1 cellular context compared by ENCODE assay signal in the genomic region with DNA sequence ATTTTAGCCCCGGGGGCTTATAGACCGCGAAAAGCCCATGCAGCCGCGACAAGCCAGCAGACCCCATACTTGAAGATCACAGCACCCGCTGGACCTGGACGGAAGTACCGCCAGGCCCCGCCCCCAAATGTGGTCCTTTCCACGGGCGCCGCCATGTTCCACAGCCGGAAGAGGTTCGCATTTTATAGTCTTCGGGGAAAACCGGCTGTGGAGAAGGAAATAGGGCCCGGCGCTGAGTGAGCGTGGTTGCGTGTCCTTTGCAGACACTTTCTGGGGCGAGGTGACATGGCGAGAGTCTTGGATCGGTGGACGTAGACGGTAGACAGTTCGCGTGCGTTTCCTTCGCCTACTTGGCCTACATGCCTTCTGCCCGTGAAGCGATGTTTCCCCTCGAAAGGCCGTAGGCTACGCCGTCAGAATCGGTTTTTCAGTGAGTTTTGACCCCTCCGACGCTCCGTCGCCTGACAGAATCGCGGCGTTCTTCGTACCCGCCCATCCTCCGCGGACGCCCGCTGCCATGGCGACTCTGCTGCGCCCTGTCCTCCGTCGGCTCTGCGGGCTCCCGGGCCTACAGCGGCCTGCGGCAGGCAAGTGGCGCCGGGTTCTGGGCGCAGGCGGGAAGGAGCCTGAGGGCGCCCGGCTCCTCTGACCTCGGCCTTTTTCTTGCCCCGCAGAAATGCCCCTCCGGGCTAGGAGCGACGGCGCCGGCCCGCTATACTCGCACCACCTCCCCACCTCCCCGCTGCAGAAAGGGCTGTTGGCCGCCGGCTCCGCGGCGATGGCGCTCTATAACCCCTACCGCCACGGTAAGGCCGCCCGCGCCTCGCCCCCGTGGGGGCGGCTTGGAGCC.
TF ChIP-seq lines count a peak whose summit lies in the region.

A gene (plus strand): TSS at position 498 of the 850 bp plus-strand sequence. CDS start 20 bp downstream, at position 518.
A gene with protein sequence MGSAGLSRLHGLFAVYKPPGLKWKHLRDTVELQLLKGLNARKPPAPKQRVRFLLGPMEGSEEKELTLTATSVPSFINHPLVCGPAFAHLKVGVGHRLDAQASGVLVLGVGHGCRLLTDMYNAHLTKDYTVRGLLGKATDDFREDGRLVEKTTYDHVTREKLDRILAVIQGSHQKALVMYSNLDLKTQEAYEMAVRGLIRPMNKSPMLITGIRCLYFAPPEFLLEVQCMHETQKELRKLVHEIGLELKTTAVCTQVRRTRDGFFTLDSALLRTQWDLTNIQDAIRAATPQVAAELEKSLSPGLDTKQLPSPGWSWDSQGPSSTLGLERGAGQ (minus strand): TSS at position 106 of the 850 bp plus-strand sequence. CDS start 39 bp downstream, at position 67.

TF ChIP-seq in K562, 482 proteins besides CTCF, POLR2A, EP300 and RAD21 (continued from another document and continues in another):
- TF ChIP-seq, protein P1, sequence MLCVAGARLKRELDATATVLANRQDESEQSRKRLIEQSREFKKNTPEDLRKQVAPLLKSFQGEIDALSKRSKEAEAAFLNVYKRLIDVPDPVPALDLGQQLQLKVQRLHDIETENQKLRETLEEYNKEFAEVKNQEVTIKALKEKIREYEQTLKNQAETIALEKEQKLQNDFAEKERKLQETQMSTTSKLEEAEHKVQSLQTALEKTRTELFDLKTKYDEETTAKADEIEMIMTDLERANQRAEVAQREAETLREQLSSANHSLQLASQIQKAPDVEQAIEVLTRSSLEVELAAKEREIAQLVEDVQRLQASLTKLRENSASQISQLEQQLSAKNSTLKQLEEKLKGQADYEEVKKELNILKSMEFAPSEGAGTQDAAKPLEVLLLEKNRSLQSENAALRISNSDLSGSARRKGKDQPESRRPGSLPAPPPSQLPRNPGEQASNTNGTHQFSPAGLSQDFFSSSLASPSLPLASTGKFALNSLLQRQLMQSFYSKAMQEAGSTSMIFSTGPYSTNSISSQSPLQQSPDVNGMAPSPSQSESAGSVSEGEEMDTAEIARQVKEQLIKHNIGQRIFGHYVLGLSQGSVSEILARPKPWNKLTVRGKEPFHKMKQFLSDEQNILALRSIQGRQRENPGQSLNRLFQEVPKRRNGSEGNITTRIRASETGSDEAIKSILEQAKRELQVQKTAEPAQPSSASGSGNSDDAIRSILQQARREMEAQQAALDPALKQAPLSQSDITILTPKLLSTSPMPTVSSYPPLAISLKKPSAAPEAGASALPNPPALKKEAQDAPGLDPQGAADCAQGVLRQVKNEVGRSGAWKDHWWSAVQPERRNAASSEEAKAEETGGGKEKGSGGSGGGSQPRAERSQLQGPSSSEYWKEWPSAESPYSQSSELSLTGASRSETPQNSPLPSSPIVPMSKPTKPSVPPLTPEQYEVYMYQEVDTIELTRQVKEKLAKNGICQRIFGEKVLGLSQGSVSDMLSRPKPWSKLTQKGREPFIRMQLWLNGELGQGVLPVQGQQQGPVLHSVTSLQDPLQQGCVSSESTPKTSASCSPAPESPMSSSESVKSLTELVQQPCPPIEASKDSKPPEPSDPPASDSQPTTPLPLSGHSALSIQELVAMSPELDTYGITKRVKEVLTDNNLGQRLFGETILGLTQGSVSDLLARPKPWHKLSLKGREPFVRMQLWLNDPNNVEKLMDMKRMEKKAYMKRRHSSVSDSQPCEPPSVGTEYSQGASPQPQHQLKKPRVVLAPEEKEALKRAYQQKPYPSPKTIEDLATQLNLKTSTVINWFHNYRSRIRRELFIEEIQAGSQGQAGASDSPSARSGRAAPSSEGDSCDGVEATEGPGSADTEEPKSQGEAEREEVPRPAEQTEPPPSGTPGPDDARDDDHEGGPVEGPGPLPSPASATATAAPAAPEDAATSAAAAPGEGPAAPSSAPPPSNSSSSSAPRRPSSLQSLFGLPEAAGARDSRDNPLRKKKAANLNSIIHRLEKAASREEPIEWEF (CRISPR knock-in tag; IDR thresholded peaks at IDR 0.05): no peak
- TF ChIP-seq ZNF165 (CRISPR knock-in tag; IDR thresholded peaks at IDR 0.05; ENCODE audit: borderline replicate concordance): peak; percentile 54; the same call in 1 of the 2 replicates
- TF ChIP-seq, protein P2, sequence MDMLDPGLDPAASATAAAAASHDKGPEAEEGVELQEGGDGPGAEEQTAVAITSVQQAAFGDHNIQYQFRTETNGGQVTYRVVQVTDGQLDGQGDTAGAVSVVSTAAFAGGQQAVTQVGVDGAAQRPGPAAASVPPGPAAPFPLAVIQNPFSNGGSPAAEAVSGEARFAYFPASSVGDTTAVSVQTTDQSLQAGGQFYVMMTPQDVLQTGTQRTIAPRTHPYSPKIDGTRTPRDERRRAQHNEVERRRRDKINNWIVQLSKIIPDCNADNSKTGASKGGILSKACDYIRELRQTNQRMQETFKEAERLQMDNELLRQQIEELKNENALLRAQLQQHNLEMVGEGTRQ (CRISPR knock-in tag; IDR thresholded peaks at IDR 0.05): no peak
- no peak for TF ChIP-seq MIER1 (IDR thresholded peaks at IDR 0.05; ENCODE audit: low read depth)
- no peak for TF ChIP-seq NCOR1 (IDR thresholded peaks at IDR 0.05)
- peak; percentile 28; the same call in 1 of the 2 replicates for TF ChIP-seq BCL6 (CRISPR knock-in tag; IDR thresholded peaks at IDR 0.05)
- TF ChIP-seq HCFC1 (IDR thresholded peaks at IDR 0.05; ENCODE audit: low read depth, low read length): peak; percentile 96
- peak; percentile 92 for TF ChIP-seq KDM2B (CRISPR knock-in tag; IDR thresholded peaks at IDR 0.05)
- TF ChIP-seq EGR1 (conservative IDR thresholded peaks at IDR 0.05): no peak
- TF ChIP-seq CHD4 (IDR thresholded peaks at IDR 0.05; ENCODE audit: insufficient read depth, insufficient replicate concordance, low read depth, low read length, poor library complexity, severe bottlenecking): no peak
- peak; percentile 75 for TF ChIP-seq PCBP1 (IDR thresholded peaks at IDR 0.05; ENCODE audit: low read depth, low read length, poor library complexity, severe bottlenecking)
- TF ChIP-seq TEAD4 (IDR thresholded peaks at IDR 0.05; ENCODE audit: low read length): no peak
- TF ChIP-seq TEAD4 (CRISPR knock-in tag; IDR thresholded peaks at IDR 0.05; ENCODE audit: borderline replicate concordance): no peak
- TF ChIP-seq, protein P3, sequence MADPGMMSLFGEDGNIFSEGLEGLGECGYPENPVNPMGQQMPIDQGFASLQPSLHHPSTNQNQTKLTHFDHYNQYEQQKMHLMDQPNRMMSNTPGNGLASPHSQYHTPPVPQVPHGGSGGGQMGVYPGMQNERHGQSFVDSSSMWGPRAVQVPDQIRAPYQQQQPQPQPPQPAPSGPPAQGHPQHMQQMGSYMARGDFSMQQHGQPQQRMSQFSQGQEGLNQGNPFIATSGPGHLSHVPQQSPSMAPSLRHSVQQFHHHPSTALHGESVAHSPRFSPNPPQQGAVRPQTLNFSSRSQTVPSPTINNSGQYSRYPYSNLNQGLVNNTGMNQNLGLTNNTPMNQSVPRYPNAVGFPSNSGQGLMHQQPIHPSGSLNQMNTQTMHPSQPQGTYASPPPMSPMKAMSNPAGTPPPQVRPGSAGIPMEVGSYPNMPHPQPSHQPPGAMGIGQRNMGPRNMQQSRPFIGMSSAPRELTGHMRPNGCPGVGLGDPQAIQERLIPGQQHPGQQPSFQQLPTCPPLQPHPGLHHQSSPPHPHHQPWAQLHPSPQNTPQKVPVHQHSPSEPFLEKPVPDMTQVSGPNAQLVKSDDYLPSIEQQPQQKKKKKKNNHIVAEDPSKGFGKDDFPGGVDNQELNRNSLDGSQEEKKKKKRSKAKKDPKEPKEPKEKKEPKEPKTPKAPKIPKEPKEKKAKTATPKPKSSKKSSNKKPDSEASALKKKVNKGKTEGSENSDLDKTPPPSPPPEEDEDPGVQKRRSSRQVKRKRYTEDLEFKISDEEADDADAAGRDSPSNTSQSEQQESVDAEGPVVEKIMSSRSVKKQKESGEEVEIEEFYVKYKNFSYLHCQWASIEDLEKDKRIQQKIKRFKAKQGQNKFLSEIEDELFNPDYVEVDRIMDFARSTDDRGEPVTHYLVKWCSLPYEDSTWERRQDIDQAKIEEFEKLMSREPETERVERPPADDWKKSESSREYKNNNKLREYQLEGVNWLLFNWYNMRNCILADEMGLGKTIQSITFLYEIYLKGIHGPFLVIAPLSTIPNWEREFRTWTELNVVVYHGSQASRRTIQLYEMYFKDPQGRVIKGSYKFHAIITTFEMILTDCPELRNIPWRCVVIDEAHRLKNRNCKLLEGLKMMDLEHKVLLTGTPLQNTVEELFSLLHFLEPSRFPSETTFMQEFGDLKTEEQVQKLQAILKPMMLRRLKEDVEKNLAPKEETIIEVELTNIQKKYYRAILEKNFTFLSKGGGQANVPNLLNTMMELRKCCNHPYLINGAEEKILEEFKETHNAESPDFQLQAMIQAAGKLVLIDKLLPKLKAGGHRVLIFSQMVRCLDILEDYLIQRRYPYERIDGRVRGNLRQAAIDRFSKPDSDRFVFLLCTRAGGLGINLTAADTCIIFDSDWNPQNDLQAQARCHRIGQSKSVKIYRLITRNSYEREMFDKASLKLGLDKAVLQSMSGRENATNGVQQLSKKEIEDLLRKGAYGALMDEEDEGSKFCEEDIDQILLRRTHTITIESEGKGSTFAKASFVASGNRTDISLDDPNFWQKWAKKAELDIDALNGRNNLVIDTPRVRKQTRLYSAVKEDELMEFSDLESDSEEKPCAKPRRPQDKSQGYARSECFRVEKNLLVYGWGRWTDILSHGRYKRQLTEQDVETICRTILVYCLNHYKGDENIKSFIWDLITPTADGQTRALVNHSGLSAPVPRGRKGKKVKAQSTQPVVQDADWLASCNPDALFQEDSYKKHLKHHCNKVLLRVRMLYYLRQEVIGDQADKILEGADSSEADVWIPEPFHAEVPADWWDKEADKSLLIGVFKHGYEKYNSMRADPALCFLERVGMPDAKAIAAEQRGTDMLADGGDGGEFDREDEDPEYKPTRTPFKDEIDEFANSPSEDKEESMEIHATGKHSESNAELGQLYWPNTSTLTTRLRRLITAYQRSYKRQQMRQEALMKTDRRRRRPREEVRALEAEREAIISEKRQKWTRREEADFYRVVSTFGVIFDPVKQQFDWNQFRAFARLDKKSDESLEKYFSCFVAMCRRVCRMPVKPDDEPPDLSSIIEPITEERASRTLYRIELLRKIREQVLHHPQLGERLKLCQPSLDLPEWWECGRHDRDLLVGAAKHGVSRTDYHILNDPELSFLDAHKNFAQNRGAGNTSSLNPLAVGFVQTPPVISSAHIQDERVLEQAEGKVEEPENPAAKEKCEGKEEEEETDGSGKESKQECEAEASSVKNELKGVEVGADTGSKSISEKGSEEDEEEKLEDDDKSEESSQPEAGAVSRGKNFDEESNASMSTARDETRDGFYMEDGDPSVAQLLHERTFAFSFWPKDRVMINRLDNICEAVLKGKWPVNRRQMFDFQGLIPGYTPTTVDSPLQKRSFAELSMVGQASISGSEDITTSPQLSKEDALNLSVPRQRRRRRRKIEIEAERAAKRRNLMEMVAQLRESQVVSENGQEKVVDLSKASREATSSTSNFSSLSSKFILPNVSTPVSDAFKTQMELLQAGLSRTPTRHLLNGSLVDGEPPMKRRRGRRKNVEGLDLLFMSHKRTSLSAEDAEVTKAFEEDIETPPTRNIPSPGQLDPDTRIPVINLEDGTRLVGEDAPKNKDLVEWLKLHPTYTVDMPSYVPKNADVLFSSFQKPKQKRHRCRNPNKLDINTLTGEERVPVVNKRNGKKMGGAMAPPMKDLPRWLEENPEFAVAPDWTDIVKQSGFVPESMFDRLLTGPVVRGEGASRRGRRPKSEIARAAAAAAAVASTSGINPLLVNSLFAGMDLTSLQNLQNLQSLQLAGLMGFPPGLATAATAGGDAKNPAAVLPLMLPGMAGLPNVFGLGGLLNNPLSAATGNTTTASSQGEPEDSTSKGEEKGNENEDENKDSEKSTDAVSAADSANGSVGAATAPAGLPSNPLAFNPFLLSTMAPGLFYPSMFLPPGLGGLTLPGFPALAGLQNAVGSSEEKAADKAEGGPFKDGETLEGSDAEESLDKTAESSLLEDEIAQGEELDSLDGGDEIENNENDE (IDR thresholded peaks at IDR 0.05; ENCODE audit: low read depth, low read length): no peak
- no peak for TF ChIP-seq PHF20 (IDR thresholded peaks at IDR 0.05; ENCODE audit: partially characterized antibody)
- TF ChIP-seq KLF13 (tag; IDR thresholded peaks at IDR 0.05; ENCODE audit: borderline replicate concordance, low read depth): peak; percentile 99
- TF ChIP-seq FOXK2 (conservative IDR thresholded peaks at IDR 0.05 in 1 of 2, IDR thresholded peaks at IDR 0.05 in 1 of 2; ENCODE audit: low read depth in 2 of 2): no peak
- no peak for TF ChIP-seq CAMTA2 (CRISPR knock-in tag; conservative IDR thresholded peaks at IDR 0.05)
- TF ChIP-seq SMARCA4 (IDR thresholded peaks at IDR 0.05): no peak
- no peak for TF ChIP-seq MED1 (CRISPR knock-in tag; IDR thresholded peaks at IDR 0.05; ENCODE audit: borderline replicate concordance)
- peak in 1 of 2 experiments; percentile 85; a peak in 1 of 4 replicates for TF ChIP-seq TEAD1 (CRISPR knock-in tag; IDR thresholded peaks at IDR 0.05)
- TF ChIP-seq, protein P4, sequence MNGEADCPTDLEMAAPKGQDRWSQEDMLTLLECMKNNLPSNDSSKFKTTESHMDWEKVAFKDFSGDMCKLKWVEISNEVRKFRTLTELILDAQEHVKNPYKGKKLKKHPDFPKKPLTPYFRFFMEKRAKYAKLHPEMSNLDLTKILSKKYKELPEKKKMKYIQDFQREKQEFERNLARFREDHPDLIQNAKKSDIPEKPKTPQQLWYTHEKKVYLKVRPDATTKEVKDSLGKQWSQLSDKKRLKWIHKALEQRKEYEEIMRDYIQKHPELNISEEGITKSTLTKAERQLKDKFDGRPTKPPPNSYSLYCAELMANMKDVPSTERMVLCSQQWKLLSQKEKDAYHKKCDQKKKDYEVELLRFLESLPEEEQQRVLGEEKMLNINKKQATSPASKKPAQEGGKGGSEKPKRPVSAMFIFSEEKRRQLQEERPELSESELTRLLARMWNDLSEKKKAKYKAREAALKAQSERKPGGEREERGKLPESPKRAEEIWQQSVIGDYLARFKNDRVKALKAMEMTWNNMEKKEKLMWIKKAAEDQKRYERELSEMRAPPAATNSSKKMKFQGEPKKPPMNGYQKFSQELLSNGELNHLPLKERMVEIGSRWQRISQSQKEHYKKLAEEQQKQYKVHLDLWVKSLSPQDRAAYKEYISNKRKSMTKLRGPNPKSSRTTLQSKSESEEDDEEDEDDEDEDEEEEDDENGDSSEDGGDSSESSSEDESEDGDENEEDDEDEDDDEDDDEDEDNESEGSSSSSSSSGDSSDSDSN (IDR thresholded peaks at IDR 0.05; ENCODE audit: borderline replicate concordance in 1 of 2, low read depth in 2 of 2, low read length in 2 of 2): peak; percentile 96 to 98; a peak in 3 of 4 replicates
- TF ChIP-seq, protein P5, sequence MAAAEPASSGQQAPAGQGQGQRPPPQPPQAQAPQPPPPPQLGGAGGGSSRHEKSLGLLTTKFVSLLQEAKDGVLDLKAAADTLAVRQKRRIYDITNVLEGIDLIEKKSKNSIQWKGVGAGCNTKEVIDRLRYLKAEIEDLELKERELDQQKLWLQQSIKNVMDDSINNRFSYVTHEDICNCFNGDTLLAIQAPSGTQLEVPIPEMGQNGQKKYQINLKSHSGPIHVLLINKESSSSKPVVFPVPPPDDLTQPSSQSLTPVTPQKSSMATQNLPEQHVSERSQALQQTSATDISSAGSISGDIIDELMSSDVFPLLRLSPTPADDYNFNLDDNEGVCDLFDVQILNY (CRISPR knock-in tag; IDR thresholded peaks at IDR 0.05): no peak
- TF ChIP-seq, protein P6, sequence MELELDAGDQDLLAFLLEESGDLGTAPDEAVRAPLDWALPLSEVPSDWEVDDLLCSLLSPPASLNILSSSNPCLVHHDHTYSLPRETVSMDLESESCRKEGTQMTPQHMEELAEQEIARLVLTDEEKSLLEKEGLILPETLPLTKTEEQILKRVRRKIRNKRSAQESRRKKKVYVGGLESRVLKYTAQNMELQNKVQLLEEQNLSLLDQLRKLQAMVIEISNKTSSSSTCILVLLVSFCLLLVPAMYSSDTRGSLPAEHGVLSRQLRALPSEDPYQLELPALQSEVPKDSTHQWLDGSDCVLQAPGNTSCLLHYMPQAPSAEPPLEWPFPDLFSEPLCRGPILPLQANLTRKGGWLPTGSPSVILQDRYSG (tag; conservative IDR thresholded peaks at IDR 0.05; ENCODE audit: low read depth): no peak
- no peak for TF ChIP-seq NCOA4 (IDR thresholded peaks at IDR 0.05; ENCODE audit: partially characterized antibody)
